In genomic region chr11:63938481-63939350, GRCh38 we compare ENCODE assay signal across 1 cellular context.
TF ChIP-seq lines count a peak whose summit lies in the region.

TSS of gene NAA40 (plus strand) at chr11:63939002. CDS start at chr11:63939097, 95 bp downstream.

TF ChIP-seq in GM12878, 131 proteins besides CTCF, POLR2A, EP300 and RAD21 (continued from another document):
- no peak for TF ChIP-seq CUX1 (IDR thresholded peaks at IDR 0.05; ENCODE audit: insufficient replicate concordance, low read depth, low read length)
- no peak for TF ChIP-seq ZNF622 (IDR thresholded peaks at IDR 0.05)
